ENCODE assay signal across 25 cellular contexts in the genomic region with DNA sequence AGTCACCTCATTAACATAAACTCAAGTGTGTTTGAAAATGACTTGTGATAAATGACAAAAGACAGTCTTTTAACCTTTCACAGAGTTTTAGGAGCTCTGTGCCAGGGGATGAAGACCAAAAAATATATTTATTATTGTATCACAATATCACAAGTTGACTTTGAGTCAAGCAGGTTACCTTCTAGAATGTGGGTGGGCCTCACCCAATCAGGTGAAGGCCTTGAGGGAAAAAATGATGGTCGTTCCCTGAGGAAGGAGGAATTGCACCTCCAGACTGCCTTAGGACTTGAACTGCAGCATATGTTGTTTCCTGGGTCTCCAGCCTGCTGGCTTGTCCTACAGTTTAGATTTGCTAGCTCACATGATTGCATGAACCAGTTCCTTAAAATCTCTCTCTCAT.
"Had no signal": no experiment of that assay in that cellular context is flagged by ENCODE, and none has a peak within 500 bp of the region (broad histone marks: within the 10 kb centered on the region; RNA-seq: fewer than 3 reads in every experiment).

No MANE protein-coding gene starts in this region.

- H3K9me3 ChIP-seq: esophagus muscularis mucosa, gastroesophageal sphincter, heart left ventricle, left lung, lower lobe of right lung, mucosa of descending colon had no signal

- H3K79me2 ChIP-seq: hepatocyte had no signal

- H3K4me2 ChIP-seq: hepatocyte had no signal

- H3K36me3 ChIP-seq: esophagus muscularis mucosa, gastroesophageal sphincter, heart left ventricle, left lung, lower lobe of right lung had no signal

- H3K4me1 ChIP-seq: esophagus muscularis mucosa, foreskin keratinocyte, gastroesophageal sphincter, heart left ventricle, left lung, lower lobe of right lung had no signal

- FAIRE-seq: endothelial cell of umbilical vein, frontal cortex, kidney had no signal

- H2AFZ ChIP-seq: hepatocyte had no signal

- H3K4me3 ChIP-seq: coronary artery, dorsolateral prefrontal cortex, esophagus muscularis mucosa, gastroesophageal sphincter, heart left ventricle, hepatocyte, left lung, lower lobe of right lung, mucosa of descending colon had no signal

- H3K27ac ChIP-seq: coronary artery, dorsolateral prefrontal cortex, esophagus muscularis mucosa, foreskin keratinocyte, gastroesophageal sphincter, heart left ventricle, hepatocyte, left lung, lower lobe of right lung had no signal

- H3K27me3 ChIP-seq: esophagus muscularis mucosa, foreskin keratinocyte, heart left ventricle, hepatocyte, left lung had no signal

- ATAC-seq: foreskin keratinocyte; gastroesophageal sphincter; heart left ventricle; left colon; left lung; left ventricle myocardium superior; lower lobe of right lung; mucosa of descending colon; naive thymus-derived CD8-positive, alpha-beta T cell had no signal

- DNase-seq: dermis blood vessel endothelial cell; dorsolateral prefrontal cortex; effector CD4-positive, alpha-beta T cell; effector memory CD4-positive, alpha-beta T cell; foreskin keratinocyte; heart left ventricle; hypothalamus; immature natural killer cell; islet precursor cell; kidney; kidney glomerular epithelial cell; left colon; left lung; left ventricle myocardium superior; lower lobe of right lung; mesenchymal stem cell; mucosa of descending colon; naive B cell; naive thymus-derived CD8-positive, alpha-beta T cell had no signal
